13 cellular contexts compared by ENCODE assay signal in the genomic region with DNA sequence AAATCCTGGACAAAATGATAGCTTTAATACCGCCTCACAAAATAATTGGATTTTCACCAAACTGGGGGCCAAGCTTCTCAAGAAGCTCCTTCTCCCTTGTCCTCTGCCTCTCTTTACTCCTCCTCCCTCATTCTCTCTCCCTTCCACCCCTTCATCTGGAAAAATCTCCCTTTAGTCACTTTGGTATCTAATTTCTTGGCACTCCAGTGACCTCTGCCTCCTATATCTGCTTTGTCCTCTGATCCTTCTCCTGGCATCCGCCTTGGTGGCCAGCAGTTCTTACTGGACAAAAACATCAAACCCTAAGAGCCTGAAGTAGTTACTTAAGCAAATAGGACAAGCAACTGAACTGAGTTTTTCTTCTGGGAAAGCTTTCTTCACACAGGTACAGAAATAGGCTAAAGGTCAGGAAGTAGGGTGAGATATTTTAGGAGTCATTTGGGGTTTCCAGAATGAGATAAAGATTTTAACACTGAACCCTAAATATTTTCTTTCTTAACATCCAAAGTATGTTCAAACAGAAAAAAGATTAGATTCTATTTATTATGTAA.
A peak's percentile ranks its signal among the peaks of the same experiment; 100 is the strongest.
DNase-seq lines count a peak whose midpoint lies in the region; ATAC-seq lines count a peak whose summit lies in the region.
"Had no signal": no experiment of that assay in that cellular context is flagged by ENCODE, and none has a peak within 500 bp of the region (broad histone marks: within the 10 kb centered on the region; RNA-seq: fewer than 3 reads in every experiment).

No MANE protein-coding gene starts in this region.

- H3K9me3 Mint-ChIP-seq in activated naive CD4-positive, alpha-beta T cell treated with anti-CD3 and anti-CD28 coated beads for 36 hours, result no peaks in the 10 kb centered on the region
- no peaks in the 10 kb centered on the region for H3K9me3 Mint-ChIP-seq in activated CD8-positive, alpha-beta T cell treated with anti-CD3 and anti-CD28 coated beads, Interleukin-2, amount 10 ng/mL, durations not matched to agents 7 days and 5 days (ENCODE audit: insufficient read depth)
- H3K9me3 Mint-ChIP-seq: H9 had no signal

- no peak overlapping the region for H2BK15ac ChIP-seq in neuronal stem cell (ENCODE audit: low read length)

- no peak overlapping the region for H3K4me2 ChIP-seq in neuronal stem cell (ENCODE audit: insufficient read depth, low read length, poor library complexity, severe bottlenecking)

- H2AK5ac ChIP-seq in neuronal stem cell (ENCODE audit: low read depth, low read length), result no peak overlapping the region

- WGBS in neuronal stem cell (ENCODE audit: extremely low coverage in 2 of 2, insufficient read length in 2 of 2, insufficient replicate concordance in 1 of 2), 2 donors, result no CpG with 5 or more reads among the region's 2 CpGs

- H3K4me3 Mint-ChIP-seq in activated naive CD4-positive, alpha-beta T cell treated with anti-CD3 and anti-CD28 coated beads for 36 hours, result no peak overlapping the region
- H3K4me3 Mint-ChIP-seq in activated CD8-positive, alpha-beta T cell treated with anti-CD3 and anti-CD28 coated beads, Interleukin-2, amount 10 ng/mL, durations not matched to agents 7 days and 5 days, result no peak overlapping the region
- H3K4me3 Mint-ChIP-seq: H9 had no signal

- H3K36me3 Mint-ChIP-seq in activated naive CD4-positive, alpha-beta T cell treated with anti-CD3 and anti-CD28 coated beads for 36 hours (ENCODE audit: low read depth), result peaks cover 2% of the 10 kb centered on the region
- peaks cover 5% of the 10 kb centered on the region for H3K36me3 Mint-ChIP-seq in activated CD8-positive, alpha-beta T cell treated with anti-CD3 and anti-CD28 coated beads, Interleukin-2, amount 10 ng/mL, durations not matched to agents 7 days and 5 days (ENCODE audit: low read depth)

- DNase-seq in activated naive CD4-positive, alpha-beta T cell treated with anti-CD3 and anti-CD28 coated beads for 36 hours, result no peak
- no peak for DNase-seq in activated naive CD4-positive, alpha-beta T cell treated with Interleukin-2 at 50 U/mL for 16 hours
- DNase-seq in activated CD8-positive, alpha-beta T cell treated with anti-CD3 and anti-CD28 coated beads, Interleukin-2, amount 10 ng/mL, durations not matched to agents 7 days and 5 days, result no peak
- DNase-seq in iris pigment epithelial cell (ENCODE audit: low read depth) (peak; percentile 17), neuronal stem cell (ENCODE audit: low spot score) (no peak), AG08395 (ENCODE audit: low spot score) (no peak), MV-4-11 (lab: John Stamatoyannopoulos, UW) (no peak)
- DNase-seq: AML-193, foreskin fibroblast, H9, right lobe of liver, SW 1271 had no signal

- no peaks in the 10 kb centered on the region for H3K9me3 ChIP-seq in subcutaneous abdominal adipose tissue (ENCODE audit: control insufficient read depth in 5 of 5, low read length in 5 of 5)
- H3K9me3 ChIP-seq in neuronal stem cell (replicated peaks in 1 of 2; ENCODE audit: control insufficient read depth in 2 of 2, insufficient read depth in 1 of 2, low read depth in 1 of 2, low read length in 2 of 2), result no peaks in the 10 kb centered on the region
- H3K9me3 ChIP-seq: right lobe of liver had no signal

- intact Hi-C loops in activated naive CD4-positive, alpha-beta T cell treated with anti-CD3 and anti-CD28 coated beads for 36 hours (cut with micrococcal nuclease), result no loop called here

- no peak overlapping the region for H3K14ac ChIP-seq in neuronal stem cell (ENCODE audit: low read length)

- H2BK120ac ChIP-seq in neuronal stem cell (ENCODE audit: low read depth, low read length), result no peak overlapping the region

- H3K4ac ChIP-seq in neuronal stem cell (ENCODE audit: low read length), result no peak overlapping the region

- H3K27ac Mint-ChIP-seq in activated naive CD4-positive, alpha-beta T cell treated with anti-CD3 and anti-CD28 coated beads for 36 hours, result peak overlapping the region; percentile 100
- H3K27ac Mint-ChIP-seq in activated CD8-positive, alpha-beta T cell treated with anti-CD3 and anti-CD28 coated beads, Interleukin-2, amount 10 ng/mL, durations not matched to agents 7 days and 5 days, result peak overlapping the region; percentile 9

- H3K9ac ChIP-seq in subcutaneous abdominal adipose tissue (ENCODE audit: low read length in 5 of 5) (peak overlapping the region in 3 of 5 donors; percentile 22 to 62 (median 27)), neuronal stem cell (ENCODE audit: low read depth, low read length, poor library complexity) (no peak overlapping the region)

- ATAC-seq in activated CD8-positive, alpha-beta T cell treated with anti-CD3 and anti-CD28 coated beads, Interleukin-2, amount 10 ng/mL, durations not matched to agents 7 days and 5 days, result no peak
- ATAC-seq: right lobe of liver had no signal

- H3K36me3 ChIP-seq in subcutaneous abdominal adipose tissue (ENCODE audit: control insufficient read depth in 5 of 5, insufficient read depth in 5 of 5, low read length in 5 of 5) (peaks cover 0 to 9% (median 4%) of the 10 kb centered on the region in 5 donors), neuronal stem cell (replicated peaks in 1 of 2; ENCODE audit: control insufficient read depth in 2 of 2, insufficient read depth in 2 of 2, low read length in 2 of 2) (no peaks in the 10 kb centered on the region)
- H3K36me3 ChIP-seq: right lobe of liver had no signal

- CTCF ChIA-PET in activated naive CD4-positive, alpha-beta T cell treated with anti-CD3 and anti-CD28 coated beads for 36 hours (lab: Charles Lee), result interaction anchor here (5.1 kb wide), 1 partner anchor 11 kb away, joined by 36 read pairs; no protein-coding TSS in a partner anchor
- CTCF ChIA-PET in activated CD8-positive, alpha-beta T cell treated with anti-CD3 and anti-CD28 coated beads, Interleukin-2, amount 10 ng/mL, durations not matched to agents 7 days and 5 days (lab: Charles Lee), result interaction anchor here (1.3 to 3.8 kb wide), 6 partner anchors 9 to 242 kb away, joined by 4 to 23 read pairs (median 9); no protein-coding TSS in a partner anchor

- H2AFZ ChIP-seq in neuronal stem cell (ENCODE audit: low read length), result no peak overlapping the region

- no peaks in the 10 kb centered on the region for H3K79me1 ChIP-seq in neuronal stem cell (ENCODE audit: low read depth, low read length)

- no peak overlapping the region for H3K23ac ChIP-seq in neuronal stem cell (ENCODE audit: low read depth, low read length, poor library complexity)

- H3K27me3 ChIP-seq in subcutaneous abdominal adipose tissue (ENCODE audit: control insufficient read depth in 5 of 5, insufficient read depth in 4 of 5, low read length in 5 of 5), result no peaks in the 10 kb centered on the region
- no peaks in the 10 kb centered on the region for H3K27me3 ChIP-seq in neuronal stem cell (ENCODE audit: control insufficient read depth in 3 of 3, insufficient read depth in 3 of 3, low read depth in 1 of 3, low read length in 3 of 3)
- H3K27me3 ChIP-seq: right lobe of liver had no signal

- POLR2A ChIA-PET in activated CD8-positive, alpha-beta T cell treated with anti-CD3 and anti-CD28 coated beads, Interleukin-2, amount 10 ng/mL, durations not matched to agents 7 days and 5 days (lab: Charles Lee), result no interaction called here

- no peak overlapping the region for H4K8ac ChIP-seq in neuronal stem cell (ENCODE audit: low read depth, low read length)

- no peak overlapping the region for H3K18ac ChIP-seq in neuronal stem cell (ENCODE audit: low read length)

- peaks cover 59% of the 10 kb centered on the region for H3K4me1 Mint-ChIP-seq in activated naive CD4-positive, alpha-beta T cell treated with anti-CD3 and anti-CD28 coated beads for 36 hours (ENCODE audit: low read depth)
- peaks cover 43% of the 10 kb centered on the region for H3K4me1 Mint-ChIP-seq in activated CD8-positive, alpha-beta T cell treated with anti-CD3 and anti-CD28 coated beads, Interleukin-2, amount 10 ng/mL, durations not matched to agents 7 days and 5 days (ENCODE audit: low read depth)

- H3K4me3 ChIP-seq in subcutaneous abdominal adipose tissue (ENCODE audit: low read depth in 1 of 5, low read length in 5 of 5), result no peak overlapping the region
- H3K4me3 ChIP-seq in neuronal stem cell (ENCODE audit: low read length in 2 of 2), result no peak overlapping the region
- H3K4me3 ChIP-seq: right lobe of liver had no signal

- H3K4me1 ChIP-seq in subcutaneous abdominal adipose tissue (ENCODE audit: control insufficient read depth in 5 of 5, insufficient read depth in 5 of 5, low read length in 5 of 5) (peaks cover 3 to 13% (median 12%) of the 10 kb centered on the region in 5 donors), neuronal stem cell (ENCODE audit: control insufficient read depth in 2 of 2, insufficient read depth in 1 of 2, low read depth in 1 of 2, low read length in 2 of 2) (peaks cover 7 to 12% of the 10 kb centered on the region in 2 donors)
- H3K4me1 ChIP-seq: right lobe of liver had no signal

- H2BK12ac ChIP-seq in neuronal stem cell (ENCODE audit: low read length), result no peak overlapping the region

- H2BK5ac ChIP-seq in neuronal stem cell (ENCODE audit: low read length), result no peak overlapping the region

- H3K27me3 Mint-ChIP-seq in activated naive CD4-positive, alpha-beta T cell treated with anti-CD3 and anti-CD28 coated beads for 36 hours (ENCODE audit: low read depth), result no peaks in the 10 kb centered on the region
- no peaks in the 10 kb centered on the region for H3K27me3 Mint-ChIP-seq in activated CD8-positive, alpha-beta T cell treated with anti-CD3 and anti-CD28 coated beads, Interleukin-2, amount 10 ng/mL, durations not matched to agents 7 days and 5 days (ENCODE audit: low read depth)

- no peak overlapping the region for H4K91ac ChIP-seq in neuronal stem cell (ENCODE audit: low read depth, low read length, poor library complexity)

- H3K27ac ChIP-seq in subcutaneous abdominal adipose tissue (ENCODE audit: low read depth, low read length) (peak overlapping the region; percentile 99), neuronal stem cell (replicated peaks; ENCODE audit: low read length) (no peak overlapping the region)
